11 cellular contexts compared by ENCODE assay signal in the genomic region with DNA sequence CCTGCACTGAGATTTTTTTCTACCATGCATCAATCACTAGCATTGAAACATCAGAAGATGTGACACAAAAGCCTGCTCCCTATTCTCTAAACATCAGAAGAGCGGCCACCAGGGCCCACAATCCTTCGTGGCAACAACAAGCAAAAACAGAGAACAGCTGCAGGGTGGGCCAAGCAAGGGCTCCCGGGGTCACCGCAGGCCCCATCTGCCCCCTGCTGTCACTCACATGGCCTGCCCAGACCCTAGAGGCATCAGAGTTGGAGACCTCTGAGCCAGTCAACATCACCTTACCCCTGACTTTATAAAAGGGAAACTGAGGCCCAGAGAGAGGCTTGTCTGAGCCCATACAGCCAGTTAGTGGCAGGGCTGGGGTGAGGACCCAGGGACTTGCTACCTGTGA. TPM values are rescaled to one million over a fixed set of nuclear protein-coding genes. Genes with fewer than 3 reads are reported as not detected.
A peak's percentile ranks its signal among the peaks of the same experiment; 100 is the strongest.
DNase-seq lines count a peak whose midpoint lies in the region; ATAC-seq and TF ChIP-seq lines count a peak whose summit lies in the region.
"Had no signal": no experiment of that assay in that cellular context is flagged by ENCODE, and none has a peak within 500 bp of the region (broad histone marks: within the 10 kb centered on the region; RNA-seq: fewer than 3 reads in every experiment).

No MANE protein-coding gene starts in this region.

- H3K9me3 ChIP-seq in OCI-LY7 (ENCODE audit: low read length): no peaks in the 10 kb centered on the region
- H3K9me3 ChIP-seq: prostate gland had no signal

- H3K4me3 ChIP-seq in OCI-LY7 (ENCODE audit: low read depth, low read length, poor library complexity, severe bottlenecking): peak overlapping the region; percentile 69
- H3K4me3 ChIP-seq: prostate gland had no signal

- CTCF ChIA-PET in OCI-LY7 (lab: Charles Lee; ENCODE audit: unreplicated experiment): interaction anchor here (0.6 to 1.1 kb wide), 2 partner anchors 36 to 46 kb away, joined by 4 to 9 read pairs; no protein-coding TSS in a partner anchor

- no peaks in the 10 kb centered on the region for H3K9me2 ChIP-seq in OCI-LY7 (ENCODE audit: insufficient read depth, low read length)

- no peaks in the 10 kb centered on the region for H3K27me3 Mint-ChIP-seq in activated CD4-positive, alpha-beta T cell treated with anti-CD3 and anti-CD28 coated beads, Interleukin-2, amount 10 ng/mL, durations not matched to agents 24 days and 14 days
- H3K27me3 Mint-ChIP-seq in endothelial cell (ENCODE audit: unreplicated experiment): peaks cover 10% of the 10 kb centered on the region
- H3K27me3 Mint-ChIP-seq in stimulated activated naive CD8-positive, alpha-beta T cell treated with anti-CD3 and anti-CD28 coated beads, Interleukin-15, amount 100 ng/mL, for 72 hours: no peaks in the 10 kb centered on the region

- H3K79me2 ChIP-seq in OCI-LY7 (ENCODE audit: insufficient read depth, low read depth, low read length): peaks cover 4% of the 10 kb centered on the region; the same call in 1 of the 2 replicates

- H3K27ac ChIP-seq in OCI-LY7 (ENCODE audit: low read depth, low read length, poor library complexity, severe bottlenecking): peak overlapping the region; percentile 99
- H3K27ac ChIP-seq: prostate gland had no signal

- peak overlapping the region; percentile 84 for H3K27ac Mint-ChIP-seq in activated CD4-positive, alpha-beta T cell treated with anti-CD3 and anti-CD28 coated beads, Interleukin-2, amount 10 ng/mL, durations not matched to agents 24 days and 14 days
- H3K27ac Mint-ChIP-seq in endothelial cell (ENCODE audit: unreplicated experiment): no peak overlapping the region
- peak overlapping the region in 1 of 2 donors; percentile 76 for H3K27ac Mint-ChIP-seq in stimulated activated naive CD8-positive, alpha-beta T cell treated with anti-CD3 and anti-CD28 coated beads, Interleukin-15, amount 100 ng/mL, for 72 hours

- peak overlapping the region; percentile 91 for H3K4me2 ChIP-seq in OCI-LY7 (ENCODE audit: low read length)

- peak overlapping the region; percentile 100 for H3K4me3 Mint-ChIP-seq in activated CD4-positive, alpha-beta T cell treated with anti-CD3 and anti-CD28 coated beads, Interleukin-2, amount 10 ng/mL, durations not matched to agents 24 days and 14 days
- H3K4me3 Mint-ChIP-seq in endothelial cell (ENCODE audit: unreplicated experiment): peak overlapping the region; percentile 63
- H3K4me3 Mint-ChIP-seq in stimulated activated naive CD8-positive, alpha-beta T cell treated with anti-CD3 and anti-CD28 coated beads, Interleukin-15, amount 100 ng/mL, for 72 hours: peak overlapping the region; percentile 94 to 98

- TF ChIP-seq CTCF in OCI-LY7 (conservative IDR thresholded peaks at IDR 0.05; ENCODE audit: low read length) (peak; percentile 31; the same call in 1 of the 2 replicates), endothelial cell (IDR thresholded peaks at IDR 0.05; ENCODE audit: unreplicated experiment) (no peak)

- peaks cover 39% of the 10 kb centered on the region for H3K36me3 Mint-ChIP-seq in activated CD4-positive, alpha-beta T cell treated with anti-CD3 and anti-CD28 coated beads, Interleukin-2, amount 10 ng/mL, durations not matched to agents 24 days and 14 days (ENCODE audit: low read depth)
- peaks cover 6% of the 10 kb centered on the region for H3K36me3 Mint-ChIP-seq in endothelial cell (ENCODE audit: low read depth, unreplicated experiment)

- no TSS peak for BruUV-seq in OCI-LY7 (replicated peaks; lab: Mats Ljungman, UMichigan)

- peaks cover 79% of the 10 kb centered on the region for H3K4me1 Mint-ChIP-seq in activated CD4-positive, alpha-beta T cell treated with anti-CD3 and anti-CD28 coated beads, Interleukin-2, amount 10 ng/mL, durations not matched to agents 24 days and 14 days
- H3K4me1 Mint-ChIP-seq in endothelial cell (ENCODE audit: unreplicated experiment): peaks cover 46% of the 10 kb centered on the region
- H3K4me1 Mint-ChIP-seq in stimulated activated naive CD8-positive, alpha-beta T cell treated with anti-CD3 and anti-CD28 coated beads, Interleukin-15, amount 100 ng/mL, for 72 hours: peaks cover 83% of the 10 kb centered on the region

- POLR2A ChIA-PET in OCI-LY7 (lab: Charles Lee): interaction anchor here (1.0 to 3.7 kb wide), 2 partner anchors 11 to 24 kb away, joined by 3 to 55 read pairs; no protein-coding TSS in a partner anchor

- no peak for ATAC-seq in stimulated activated naive CD8-positive, alpha-beta T cell treated with anti-CD3 and anti-CD28 coated beads, Interleukin-15, amount 100 ng/mL, for 72 hours
- ATAC-seq in GM21529 (IDR thresholded peaks at IDR 0.05; ENCODE audit: unreplicated experiment): no peak

- intact Hi-C loops in activated CD4-positive, alpha-beta T cell treated with anti-CD3 and anti-CD28 coated beads, Interleukin-2, amount 10 ng/mL, durations not matched to agents 24 days and 14 days (cut with micrococcal nuclease): loop anchor here (1.0 kb wide), 2 partner anchors 24 to 36 kb away; no protein-coding TSS in a partner anchor
- intact Hi-C loops in OCI-LY7 (cut with micrococcal nuclease; ENCODE audit: unreplicated experiment): no loop called here

- DNase-seq in activated CD4-positive, alpha-beta T cell treated with anti-CD3 and anti-CD28 coated beads, Interleukin-2, amount 10 ng/mL, durations not matched to agents 24 days and 14 days: no peak
- DNase-seq in activated CD4-positive, alpha-beta T cell treated with anti-CD3 and anti-CD28 coated beads for 4 hours: no peak
- DNase-seq in OCI-LY7 (ENCODE audit: low spot score) (no peak), endothelial cell (ENCODE audit: low spot score) (no peak), foreskin melanocyte (no peak), DMS153 treated with DMSO at 0.1 percent for 48 hours (lab: John Stamatoyannopoulos, UW; ENCODE audit: unreplicated experiment) (no peak)
- no peak for DNase-seq in stimulated activated naive CD8-positive, alpha-beta T cell treated with anti-CD3 and anti-CD28 coated beads, Interleukin-15, amount 100 ng/mL, for 72 hours
- DNase-seq: KG1, NCI-H510A had no signal

- peaks cover 99% of the 10 kb centered on the region for H3K4me1 ChIP-seq in OCI-LY7 (ENCODE audit: insufficient read depth, low read length, poor library complexity, severe bottlenecking)
- H3K4me1 ChIP-seq: prostate gland had no signal

- peaks cover 9% of the 10 kb centered on the region for H4K20me1 ChIP-seq in OCI-LY7 (ENCODE audit: insufficient read depth, low read length)

- H2AFZ ChIP-seq in OCI-LY7 (ENCODE audit: low read length): no peak overlapping the region

- H3K9me3 Mint-ChIP-seq in activated CD4-positive, alpha-beta T cell treated with anti-CD3 and anti-CD28 coated beads, Interleukin-2, amount 10 ng/mL, durations not matched to agents 24 days and 14 days: no peaks in the 10 kb centered on the region
- no peaks in the 10 kb centered on the region for H3K9me3 Mint-ChIP-seq in endothelial cell (ENCODE audit: unreplicated experiment)
- H3K9me3 Mint-ChIP-seq in stimulated activated naive CD8-positive, alpha-beta T cell treated with anti-CD3 and anti-CD28 coated beads, Interleukin-15, amount 100 ng/mL, for 72 hours: no peaks in the 10 kb centered on the region

- no peaks in the 10 kb centered on the region for H3K36me3 ChIP-seq in OCI-LY7 (ENCODE audit: insufficient read depth, low read length)
- H3K36me3 ChIP-seq: prostate gland had no signal

RNA-seq across cellular contexts. Expression of a gene that starts 1.8 kb away (rescaled TPM):
- total RNA-seq in activated CD4-positive, alpha-beta T cell treated with anti-CD3 and anti-CD28 coated beads, Interleukin-2, amount 10 ng/mL, durations not matched to agents 24 days and 14 days: 178 and 179 TPM in 2 replicates
- 91.2 and 113 TPM in 2 replicates for total RNA-seq in OCI-LY7 (2014; rRNA removed; shearing (Covaris generic))
- total RNA-seq in OCI-LY7 (2022) (137 and 163 TPM in 2 replicates), endothelial cell (ENCODE audit: unreplicated experiment) (80.5 TPM)

RNA-seq across cellular contexts. Expression of a gene that starts 32.4 kb away (rescaled TPM):
- total RNA-seq in activated CD4-positive, alpha-beta T cell treated with anti-CD3 and anti-CD28 coated beads, Interleukin-2, amount 10 ng/mL, durations not matched to agents 24 days and 14 days: 0.50 and 0.54 TPM in 2 replicates
- total RNA-seq in OCI-LY7 (2014; rRNA removed; shearing (Covaris generic)): 0.18 and 0.28 TPM in 2 replicates
- total RNA-seq in OCI-LY7 (2022) (0.42 TPM in 1 of 2 replicates, not detected in the other), endothelial cell (ENCODE audit: unreplicated experiment) (1.7 TPM)
